In genomic region chr11:103624708-103625623, GRCh38 we compare ENCODE assay signal across 13 cellular contexts.
A peak's percentile ranks its signal among the peaks of the same experiment; 100 is the strongest.
DNase-seq lines count a peak whose midpoint lies in the region; ATAC-seq and TF ChIP-seq lines count a peak whose summit lies in the region.
"Had no signal": no experiment of that assay in that cellular context is flagged by ENCODE, and none has a peak within 500 bp of the region (broad histone marks: within the 10 kb centered on the region; RNA-seq: fewer than 3 reads in every experiment).

No MANE protein-coding gene starts in this region.

- H2AFZ ChIP-seq in smooth muscle cell (ENCODE audit: low read depth): no peak overlapping the region

- H3K79me2 ChIP-seq in smooth muscle cell (ENCODE audit: low read depth): no peaks in the 10 kb centered on the region

- H3F3A ChIP-seq in smooth muscle cell (ENCODE audit: low read depth): no peaks in the 10 kb centered on the region

- H3K9me3 ChIP-seq in T-helper 17 cell (ENCODE audit: control insufficient read depth, low read length, poor library complexity, severe bottlenecking) (no peaks in the 10 kb centered on the region), smooth muscle cell (replicated peaks; ENCODE audit: low read depth) (no peaks in the 10 kb centered on the region), upper lobe of right lung (no peaks in the 10 kb centered on the region)
- H3K9me3 ChIP-seq: vagina had no signal

- 90% methylated on average over 5 of the region's 5 CpGs for WGBS in smooth muscle cell (ENCODE audit: low lambda C conversion rate)

- H3K4me3 Mint-ChIP-seq in T-helper 17 cell: peak overlapping the region; percentile 31
- H3K4me3 Mint-ChIP-seq: B cell, naive B cell had no signal

- H4K20me1 ChIP-seq in smooth muscle cell (ENCODE audit: low read depth): no peaks in the 10 kb centered on the region

- peaks cover 19% of the 10 kb centered on the region for H3K27me3 Mint-ChIP-seq in T-helper 17 cell
- H3K27me3 Mint-ChIP-seq: B cell had no signal

- no peak overlapping the region for H3K4me2 ChIP-seq in smooth muscle cell

- no peaks in the 10 kb centered on the region for H3K4me1 Mint-ChIP-seq in T-helper 17 cell
- H3K4me1 Mint-ChIP-seq: naive B cell had no signal

- H3K27me3 ChIP-seq in smooth muscle cell (ENCODE audit: low read depth): no peaks in the 10 kb centered on the region
- H3K27me3 ChIP-seq in upper lobe of right lung: no peaks in the 10 kb centered on the region
- H3K27me3 ChIP-seq: vagina had no signal

- peak overlapping the region; percentile 36 for H3K27ac ChIP-seq in smooth muscle cell (ENCODE audit: low read depth)
- H3K27ac ChIP-seq in upper lobe of right lung: no peak overlapping the region
- H3K27ac ChIP-seq: vagina had no signal

- H3K4me1 ChIP-seq in smooth muscle cell (ENCODE audit: low read depth) (no peaks in the 10 kb centered on the region), upper lobe of right lung (no peaks in the 10 kb centered on the region)
- H3K4me1 ChIP-seq: vagina had no signal

- H3K9ac ChIP-seq in smooth muscle cell (ENCODE audit: low read depth): no peak overlapping the region

- no peaks in the 10 kb centered on the region for H3K36me3 Mint-ChIP-seq in T-helper 17 cell (ENCODE audit: low read depth)
- H3K36me3 Mint-ChIP-seq: naive B cell had no signal

- no peak overlapping the region for H3K27ac Mint-ChIP-seq in T-helper 17 cell
- H3K27ac Mint-ChIP-seq: B cell, naive B cell had no signal

- intact Hi-C loops in Right ventricle myocardium superior (cut with DNase I) (no loop called here), Right ventricle myocardium inferior (cut with DNase I) (no loop called here), upper lobe of right lung (cut with DNase I) (no loop called here)

- ATAC-seq in Right ventricle myocardium superior (ENCODE audit: poor library complexity) (peak; percentile 10), Right ventricle myocardium inferior (no peak), T-helper 17 cell (no peak), upper lobe of right lung (no peak)

- no peak for DNase-seq in Right ventricle myocardium superior
- DNase-seq in Right ventricle myocardium inferior (ENCODE audit: missing footprints): no peak
- no peak for DNase-seq in T-helper 17 cell
- DNase-seq in fibroblast of the conjunctiva (ENCODE audit: low read depth): peak; percentile 72
- DNase-seq in smooth muscle cell (lab: John Stamatoyannopoulos, UW; ENCODE audit: unreplicated experiment): no peak
- no peak for DNase-seq in D341Med (ENCODE audit: low spot score)
- DNase-seq in NCI-H510A treated with DMSO at 0.1 percent for 48 hours (lab: John Stamatoyannopoulos, UW): no peak
- DNase-seq in upper lobe of right lung: no peak
- DNase-seq: activated naive CD4-positive, alpha-beta T cell treated with Interleukin-2 at 50 U/mL for 16 hours; naive B cell; NCI-H524 treated with DMSO at 0.1 percent for 48 hours had no signal

- H3K36me3 ChIP-seq in smooth muscle cell (ENCODE audit: low read depth) (no peaks in the 10 kb centered on the region), upper lobe of right lung (no peaks in the 10 kb centered on the region)
- H3K36me3 ChIP-seq: vagina had no signal

- TF ChIP-seq CTCF in smooth muscle cell (IDR thresholded peaks at IDR 0.05; ENCODE audit: borderline replicate concordance, insufficient read depth, poor library complexity, severe bottlenecking) (no peak), upper lobe of right lung (IDR thresholded peaks at IDR 0.05) (no peak)

- no peak overlapping the region for H3K4me3 ChIP-seq in smooth muscle cell
- no peak overlapping the region for H3K4me3 ChIP-seq in upper lobe of right lung
- H3K4me3 ChIP-seq: vagina had no signal
